Comparison of ENCODE assay signal across 36 cellular contexts in the genomic region with DNA sequence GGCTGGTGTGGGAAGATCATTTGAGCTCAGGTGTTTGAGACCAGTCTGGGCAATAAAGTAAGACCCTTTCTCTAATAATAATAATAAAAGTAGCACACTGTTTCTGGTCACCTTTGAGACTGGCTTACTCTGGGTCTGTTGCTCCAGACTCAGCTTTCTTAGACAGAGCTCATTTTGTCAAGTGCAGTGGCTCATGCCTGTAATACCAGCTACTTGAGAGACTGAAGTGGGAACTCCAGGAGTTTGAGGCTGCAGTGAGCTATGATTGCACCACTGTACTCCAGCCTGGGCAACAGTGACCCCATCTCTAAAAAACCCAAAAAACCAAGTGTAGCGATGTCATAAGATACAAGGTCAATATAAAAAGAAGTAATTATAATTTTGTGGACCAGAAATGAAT. TPM values are rescaled to one million over a fixed set of nuclear protein-coding genes. Genes with fewer than 3 reads are reported as not detected.
"Had no signal": no experiment of that assay in that cellular context is flagged by ENCODE, and none has a peak within 500 bp of the region (broad histone marks: within the 10 kb centered on the region; RNA-seq: fewer than 3 reads in every experiment).

No MANE protein-coding gene starts in this region.

- DNase-seq: activated CD4-positive, alpha-beta memory T cell treated with anti-CD3 and anti-CD28 coated beads, Interleukin-2, amount 10 ng/mL, durations not matched to agents 7 days and 5 days; activated CD4-positive, alpha-beta T cell treated with anti-CD3 and anti-CD28 coated beads for 1 hour; activated CD4-positive, alpha-beta T cell treated with anti-CD3 and anti-CD28 coated beads for 36 hours; activated CD4-positive, alpha-beta T cell treated with anti-CD3 and anti-CD28 coated beads for 48 hours; activated CD4-positive, alpha-beta T cell treated with anti-CD3 and anti-CD28 coated beads, Interleukin-2, amount 10 ng/mL, durations not matched to agents 7 days and 5 days; activated CD4-positive, alpha-beta T cell treated with anti-CD3 and anti-CD28 coated beads, Interleukin-2, amount 50 U/mL, for 48 hours; activated CD4-positive, CD25-positive, alpha-beta regulatory T cell; activated CD8-positive, alpha-beta memory T cell treated with anti-CD3 and anti-CD28 coated beads for 24 hours; activated CD8-positive, alpha-beta memory T cell treated with anti-CD3 and anti-CD28 coated beads, Interleukin-2, amount 10 ng/mL, durations not matched to agents 7 days and 5 days; activated CD8-positive, alpha-beta memory T cell treated with anti-CD3 and anti-CD28 coated beads, Interleukin-2, amount 50 U/mL, for 48 hours; activated CD8-positive, alpha-beta T cell treated with anti-CD3 and anti-CD28 coated beads, Interleukin-2, amount 10 ng/mL, durations not matched to agents 7 days and 5 days; activated effector memory CD4-positive, alpha-beta T cell treated with Interleukin-2 at 50 U/mL for 16 hours; activated gamma-delta T cell; activated naive CD4-positive, alpha-beta T cell treated with Interleukin-2 at 50 U/mL for 16 hours; activated T-cell treated with anti-CD3 and anti-CD28 coated beads, Interleukin-2, amount 50 U/mL, for 24 hours; activated T-cell treated with anti-CD3 and anti-CD28 coated beads, Interleukin-2, amount 50 U/mL, for 48 hours; amniotic stem cell; aorta; body of pancreas; brain microvascular endothelial cell; central memory CD4-positive, alpha-beta T cell; SW 1271; T-helper 1 cell; T-helper 2 cell; T-helper 9 cell; WERI-Rb-1 had no signal

- H3K27me3 Mint-ChIP-seq: activated CD4-positive, alpha-beta T cell treated with anti-CD3 and anti-CD28 coated beads for 36 hours; activated naive CD4-positive, alpha-beta T cell treated with anti-CD3 and anti-CD28 coated beads, Interleukin-2, amount 50 U/mL, for 24 hours; activated naive CD8-positive, alpha-beta T cell; activated T-cell treated with anti-CD3 and anti-CD28 coated beads, Interleukin-2, amount 50 U/mL, for 24 hours had no signal

- H3K9me3 ChIP-seq: adrenal gland, body of pancreas had no signal

- H3K9me3 Mint-ChIP-seq: activated CD4-positive, alpha-beta memory T cell treated with anti-CD3 and anti-CD28 coated beads, Interleukin-2, amount 10 ng/mL, durations not matched to agents 7 days and 5 days; activated CD4-positive, alpha-beta T cell treated with anti-CD3 and anti-CD28 coated beads, Interleukin-2, amount 10 ng/mL, durations not matched to agents 7 days and 5 days; activated T-helper 2 cell treated with anti-CD3 and anti-CD28 coated beads, Interferon-gamma antibody, Interleukin-2, Interleukin-4, amounts not matched to agents 10 μg/mL and 5 μg/mL and 100 μg/mL, durations not matched to agents 14 hours and 24 hours and 36 hours; T-helper 1 cell treated with Interleukin-12 subunit alpha and Interleukin-12 subunit beta and Interleukin-4 antibody, amounts not matched to agents 30 μg/mL and 1 μg/mL, for 36 hours; T-helper 2 cell treated with Interferon-gamma antibody and Interleukin-4, amounts not matched to agents 5 μg/mL and 100 μg/mL, for 36 hours; WTC11 had no signal

- ATAC-seq: activated CD4-positive, alpha-beta T cell treated with anti-CD3 and anti-CD28 coated beads for 36 hours; activated CD4-positive, CD25-positive, alpha-beta regulatory T cell treated with anti-CD3 and anti-CD28 coated beads, Interleukin-2, amount 50 U/mL, for 24 hours; activated CD8-positive, alpha-beta memory T cell treated with anti-CD3 and anti-CD28 coated beads, Interleukin-2, amount 10 ng/mL, durations not matched to agents 7 days and 5 days; activated CD8-positive, alpha-beta T cell treated with anti-CD3 and anti-CD28 coated beads, Interleukin-2, amount 10 ng/mL, durations not matched to agents 7 days and 5 days; body of pancreas; WTC11 had no signal

- H3K36me3 Mint-ChIP-seq: activated CD8-positive, alpha-beta memory T cell treated with anti-CD3 and anti-CD28 coated beads, Interleukin-2, amount 10 ng/mL, durations not matched to agents 7 days and 5 days; WTC11 had no signal

- H3K27ac Mint-ChIP-seq: activated CD4-positive, alpha-beta memory T cell treated with anti-CD3 and anti-CD28 coated beads, Interleukin-2, amount 10 ng/mL, durations not matched to agents 7 days and 5 days; activated CD4-positive, alpha-beta T cell treated with anti-CD3 and anti-CD28 coated beads for 36 hours; activated CD4-positive, alpha-beta T cell treated with anti-CD3 and anti-CD28 coated beads, Interleukin-2, amount 10 ng/mL, durations not matched to agents 7 days and 5 days; activated CD8-positive, alpha-beta memory T cell treated with anti-CD3 and anti-CD28 coated beads, Interleukin-2, amount 10 ng/mL, durations not matched to agents 7 days and 5 days; activated CD8-positive, alpha-beta T cell treated with anti-CD3 and anti-CD28 coated beads, Interleukin-2, amount 10 ng/mL, durations not matched to agents 7 days and 5 days; activated naive CD4-positive, alpha-beta T cell treated with anti-CD3 and anti-CD28 coated beads, Interleukin-2, amount 50 U/mL, for 24 hours; activated naive CD8-positive, alpha-beta T cell; activated T-cell treated with anti-CD3 and anti-CD28 coated beads, Interleukin-2, amount 50 U/mL, for 24 hours; activated T-helper 2 cell treated with anti-CD3 and anti-CD28 coated beads, Interferon-gamma antibody, Interleukin-2, Interleukin-4, amounts not matched to agents 10 μg/mL and 5 μg/mL and 100 μg/mL, durations not matched to agents 14 hours and 24 hours and 36 hours; T-helper 1 cell treated with Interleukin-12 subunit alpha and Interleukin-12 subunit beta and Interleukin-4 antibody, amounts not matched to agents 30 μg/mL and 1 μg/mL, for 36 hours; T-helper 2 cell treated with Interferon-gamma antibody and Interleukin-4, amounts not matched to agents 5 μg/mL and 100 μg/mL, for 36 hours; WTC11 had no signal

- H3K4me3 Mint-ChIP-seq: activated CD4-positive, alpha-beta memory T cell treated with anti-CD3 and anti-CD28 coated beads, Interleukin-2, amount 10 ng/mL, durations not matched to agents 7 days and 5 days; activated CD4-positive, alpha-beta T cell treated with anti-CD3 and anti-CD28 coated beads for 36 hours; activated CD4-positive, alpha-beta T cell treated with anti-CD3 and anti-CD28 coated beads, Interleukin-2, amount 10 ng/mL, durations not matched to agents 7 days and 5 days; activated CD8-positive, alpha-beta memory T cell treated with anti-CD3 and anti-CD28 coated beads, Interleukin-2, amount 10 ng/mL, durations not matched to agents 7 days and 5 days; activated CD8-positive, alpha-beta T cell treated with anti-CD3 and anti-CD28 coated beads, Interleukin-2, amount 10 ng/mL, durations not matched to agents 7 days and 5 days; activated naive CD4-positive, alpha-beta T cell treated with anti-CD3 and anti-CD28 coated beads, Interleukin-2, amount 50 U/mL, for 24 hours; activated naive CD8-positive, alpha-beta T cell; activated T-cell treated with anti-CD3 and anti-CD28 coated beads, Interleukin-2, amount 50 U/mL, for 24 hours; T-helper 1 cell treated with Interleukin-12 subunit alpha and Interleukin-12 subunit beta and Interleukin-4 antibody, amounts not matched to agents 30 μg/mL and 1 μg/mL, for 36 hours; T-helper 2 cell treated with Interferon-gamma antibody and Interleukin-4, amounts not matched to agents 5 μg/mL and 100 μg/mL, for 36 hours; WTC11 had no signal

- H3K27me3 ChIP-seq: adrenal gland, body of pancreas, brain microvascular endothelial cell, breast epithelium had no signal

- H3K4me3 ChIP-seq: adrenal gland, body of pancreas, breast epithelium had no signal

- H3K27ac ChIP-seq: adrenal gland, body of pancreas, brain microvascular endothelial cell, breast epithelium, WERI-Rb-1 had no signal

- H3K36me3 ChIP-seq: adrenal gland, brain microvascular endothelial cell, breast epithelium, WERI-Rb-1 had no signal

- H3K4me1 ChIP-seq: body of pancreas, breast epithelium had no signal

RNA-seq across cellular contexts. Expression of a gene that starts 36.4 kb away (rescaled TPM):
- total RNA-seq: body of pancreas, breast epithelium, cerebellum had no signal
